7 cellular contexts compared by ENCODE assay signal in the genomic region with DNA sequence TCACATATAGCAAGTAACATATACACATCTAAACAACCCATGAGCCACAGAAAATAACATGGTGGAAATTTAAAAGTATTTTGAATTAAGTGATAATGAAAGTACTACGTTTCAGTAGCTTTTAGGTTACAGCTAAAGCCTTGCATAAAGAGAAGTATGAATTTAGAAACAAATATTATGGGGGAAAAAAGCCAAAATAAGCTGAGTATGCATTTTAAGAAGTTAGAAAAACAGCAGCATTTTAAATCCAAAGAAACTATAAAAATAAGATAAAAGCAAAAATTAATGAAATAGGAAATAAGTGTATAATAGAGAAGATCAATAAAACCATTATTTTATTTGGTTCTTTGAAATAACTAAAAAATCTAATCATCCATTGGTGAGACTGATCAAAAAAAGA.
"Had no signal": no experiment of that assay in that cellular context is flagged by ENCODE, and none has a peak within 500 bp of the region (broad histone marks: within the 10 kb centered on the region; RNA-seq: fewer than 3 reads in every experiment).

No MANE protein-coding gene starts in this region.

- H3K4me2 ChIP-seq: GM23338, KMS-11 had no signal

- H3K36me3 ChIP-seq: HAP-1 had no signal

- FAIRE-seq: HTR-8/SVneo had no signal

- DNase-seq: H7, Karpas-422, KBM-7 had no signal

- H3K4me1 ChIP-seq: HAP-1 had no signal

- H3K9ac ChIP-seq: KMS-11 had no signal

- H3K9me3 ChIP-seq: HAP-1 had no signal

- H3K27ac ChIP-seq: KMS-11 had no signal

- H2AFZ ChIP-seq: GM23338 had no signal

- H3K4me3 ChIP-seq: GM23338, HAP-1 had no signal
